In genomic region chr2:128109243-128109642, GRCh38 we compare ENCODE assay signal across 37 cellular contexts. TPM values are rescaled to one million over a fixed set of nuclear protein-coding genes. Genes with fewer than 3 reads are reported as not detected.
DNase-seq lines count a peak whose midpoint lies in the region; ATAC-seq, FAIRE-seq and TF ChIP-seq lines count a peak whose summit lies in the region.
"Had no signal": no experiment of that assay in that cellular context is flagged by ENCODE, and none has a peak within 500 bp of the region (broad histone marks: within the 10 kb centered on the region; RNA-seq: fewer than 3 reads in every experiment).

No MANE protein-coding gene starts in this region.

- H3K79me2 ChIP-seq in HepG2 (ENCODE audit: insufficient read depth, low read length) (peaks cover 2% of the 10 kb centered on the region), K562 (ENCODE audit: control insufficient read depth, insufficient read depth, low read length) (no peaks in the 10 kb centered on the region)

- TF ChIP-seq CTCF in HepG2 (CRISPR knock-in tag; IDR thresholded peaks at IDR 0.05) (no peak), right lobe of liver (IDR thresholded peaks at IDR 0.05) (no peak), HEK293 (tag by site-specific recombination; IDR thresholded peaks at IDR 0.05) (no peak), WTC11 (IDR thresholded peaks at IDR 0.05) (no peak), K562 (IDR thresholded peaks at IDR 0.05 in 2 of 3, conservative IDR thresholded peaks at IDR 0.05 in 1 of 3; ENCODE audit: insufficient read depth in 2 of 3, low read depth in 1 of 3, low read length in 3 of 3) (no peak)

- FAIRE-seq in HepG2 (lab: Jason Lieb, UNC), result no peak
- FAIRE-seq in K562 (lab: Jason Lieb, UNC), result no peak
- FAIRE-seq: A204.1, A549, D721Med had no signal

- POLR2A ChIA-PET in HepG2 (lab: Yijun Ruan, JAX) (no interaction called here), HEK293 (lab: Yijun Ruan, JAX) (no interaction called here), WTC11 (lab: Charles Lee) (no interaction called here), K562 (lab: Yijun Ruan, JAX) (no interaction called here)

- no peak overlapping the region for H3K9ac ChIP-seq in HepG2 (ENCODE audit: insufficient read depth, low read depth, low read length)
- H3K9ac ChIP-seq in K562 (ENCODE audit: insufficient read depth in 1 of 2, low read depth in 2 of 2, low read length in 2 of 2), result no peak overlapping the region
- H3K9ac ChIP-seq: BLaER1; BLaER1 treated with 17β-estradiol and CSF1 and Interleukin-3, amounts not matched to agents 10 nM and 100 nM had no signal

- intact Hi-C loops in HepG2 (cut with micrococcal nuclease; ENCODE audit: unreplicated experiment), result loop anchor here (10.0 kb wide), 1 partner anchor 46 kb away; no protein-coding TSS in a partner anchor
- intact Hi-C loops in right lobe of liver (cut with DNase I), result no loop called here
- intact Hi-C loops in K562 (cut with micrococcal nuclease), result no loop called here

- H3K36me3 Mint-ChIP-seq in WTC11, result peaks cover 28% of the 10 kb centered on the region

- H4K20me1 ChIP-seq in HepG2 (ENCODE audit: insufficient read depth, low read length), result no peaks in the 10 kb centered on the region
- no peaks in the 10 kb centered on the region for H4K20me1 ChIP-seq in K562 (replicated peaks; ENCODE audit: control insufficient read depth, insufficient read depth, low read length)

- no peaks in the 10 kb centered on the region for H3K27me3 Mint-ChIP-seq in WTC11 (ENCODE audit: low read depth)
- H3K27me3 Mint-ChIP-seq: B cell; CD4-positive, alpha-beta memory T cell; CD4-positive, alpha-beta T cell; CD4-positive, CD25-positive, alpha-beta regulatory T cell; CD8-positive, alpha-beta memory T cell had no signal

- no peak overlapping the region for H3K4me3 Mint-ChIP-seq in WTC11
- H3K4me3 Mint-ChIP-seq: B cell; CD14-positive monocyte; CD4-positive, alpha-beta memory T cell; CD4-positive, alpha-beta T cell; CD4-positive, CD25-positive, alpha-beta regulatory T cell; CD8-positive, alpha-beta memory T cell; CD8-positive, alpha-beta T cell had no signal

- in situ Hi-C loops in HepG2 (cut with HindIII; ENCODE audit: extremely low pct_ligation_motif_present, low pct_unique_long_range_greater_than_20kb) (no loop called here), K562 (cut with MboI) (no loop called here)

- TF ChIP-seq POLR2A in HepG2 (IDR thresholded peaks at IDR 0.05; ENCODE audit: insufficient read depth in 1 of 2, low read depth in 2 of 2, low read length in 2 of 2) (no peak), right lobe of liver (IDR thresholded peaks at IDR 0.05) (no peak), K562 (conservative IDR thresholded peaks at IDR 0.05) (no peak)

- H3K4me1 Mint-ChIP-seq in WTC11, result peaks cover 10% of the 10 kb centered on the region
- H3K4me1 Mint-ChIP-seq: CD14-positive monocyte had no signal

- H3K4me1 ChIP-seq in HepG2 (ENCODE audit: insufficient read depth, low read length) (no peaks in the 10 kb centered on the region), right lobe of liver (no peaks in the 10 kb centered on the region), HEK293 (ENCODE audit: control insufficient read depth, insufficient read depth, low read length) (no peaks in the 10 kb centered on the region), K562 (replicated peaks in 1 of 2; ENCODE audit: control insufficient read depth in 2 of 2, insufficient read depth in 2 of 2, low read length in 2 of 2) (no peaks in the 10 kb centered on the region)
- H3K4me1 ChIP-seq: A549, BE2C, BLaER1, Caco-2 had no signal

- BruUV-seq in HepG2 (replicated peaks; lab: Mats Ljungman, UMichigan), result no TSS peak
- BruUV-seq in K562 (replicated peaks; lab: Mats Ljungman, UMichigan), result no TSS peak

- no peak overlapping the region for H3K27ac Mint-ChIP-seq in WTC11
- H3K27ac Mint-ChIP-seq: B cell; CD4-positive, alpha-beta T cell; CD4-positive, CD25-positive, alpha-beta regulatory T cell; CD8-positive, alpha-beta T cell had no signal

- no peak overlapping the region for H3K4me3 ChIP-seq in HepG2 (replicated peaks in 1 of 3; ENCODE audit: insufficient read depth in 1 of 3, low read depth in 2 of 3, low read length in 3 of 3)
- no peak overlapping the region for H3K4me3 ChIP-seq in right lobe of liver
- no peak overlapping the region for H3K4me3 ChIP-seq in HEK293 (ENCODE audit: low read depth, low read length)
- no peak overlapping the region for H3K4me3 ChIP-seq in K562
- H3K4me3 ChIP-seq: A549; BLaER1; BLaER1 treated with 17β-estradiol and CSF1 and Interleukin-3, amounts not matched to agents 10 nM and 100 nM had no signal

- H3K27me3 ChIP-seq in HepG2 (ENCODE audit: control insufficient read depth in 1 of 2, insufficient read depth in 2 of 2, low read length in 2 of 2), result no peaks in the 10 kb centered on the region
- no peaks in the 10 kb centered on the region for H3K27me3 ChIP-seq in right lobe of liver
- H3K27me3 ChIP-seq in K562 (ENCODE audit: control insufficient read depth in 2 of 2, insufficient read depth in 2 of 2, low read length in 2 of 2), result no peaks in the 10 kb centered on the region
- H3K27me3 ChIP-seq: BE2C; BLaER1; BLaER1 treated with 17β-estradiol and CSF1 and Interleukin-3, amounts not matched to agents 10 nM and 100 nM had no signal

- TF ChIP-seq EP300 in HepG2 (IDR thresholded peaks at IDR 0.05; ENCODE audit: low read depth in 2 of 2, low read length in 2 of 2), result no peak
- TF ChIP-seq EP300 in HepG2 (CRISPR knock-in tag; IDR thresholded peaks at IDR 0.05; ENCODE audit: borderline replicate concordance), result no peak
- no peak for TF ChIP-seq EP300 in K562 (IDR thresholded peaks at IDR 0.05; ENCODE audit: low read length)

- DNase-seq in HepG2 (ENCODE audit: low spot score) (no peak), right lobe of liver (no peak), WTC11 (ENCODE audit: low spot score) (no peak), K562 (ENCODE audit: extremely low read depth in 1 of 4, low spot score in 3 of 4) (no peak), GM03348 (ENCODE audit: low spot score) (no peak), Ammon's horn (ENCODE audit: low spot score) (no peak)
- DNase-seq: 8988T; ACHN; AML-193; BE2C; C1 segment of cervical spinal cord; Caco-2; Calu3; CD4-positive, alpha-beta memory T cell; CD4-positive, alpha-beta T cell; CD4-positive, CD25-positive, alpha-beta regulatory T cell; CD8-positive, alpha-beta memory T cell; CD8-positive, alpha-beta T cell; COR-L47; DMS 273 treated with DMSO at 0.1 percent for 48 hours; DMS153; DMS53; DMS79; DMS79 treated with DMSO at 0.1 percent for 48 hours; DND-41; EL had no signal

- peaks cover 26 to 50% of the 10 kb centered on the region in 2 experiments for H3K36me3 ChIP-seq in HepG2 (replicated peaks in 1 of 2; ENCODE audit: control insufficient read depth in 1 of 2, insufficient read depth in 2 of 2, low read length in 2 of 2)
- peaks cover 2 to 49% (median 8%) of the 10 kb centered on the region in 4 donors for H3K36me3 ChIP-seq in right lobe of liver
- H3K36me3 ChIP-seq in HEK293 (ENCODE audit: control insufficient read depth in 2 of 2, insufficient read depth in 1 of 2, low read length in 2 of 2), result peaks cover 36 to 48% of the 10 kb centered on the region in 2 experiments
- peaks cover 60% of the 10 kb centered on the region; the same call in 2 of the 3 replicates for H3K36me3 ChIP-seq in K562 (ENCODE audit: control insufficient read depth, insufficient read depth, low read length)
- H3K36me3 ChIP-seq: BE2C had no signal

- no peak overlapping the region for H3K4me2 ChIP-seq in HepG2 (ENCODE audit: low read depth, low read length)
- H3K4me2 ChIP-seq in K562 (ENCODE audit: insufficient read depth, low read length), result no peak overlapping the region
- H3K4me2 ChIP-seq: A549; BLaER1; BLaER1 treated with 17β-estradiol and CSF1 and Interleukin-3, amounts not matched to agents 10 nM and 100 nM had no signal

- H2AFZ ChIP-seq in HepG2 (ENCODE audit: low read length), result no peak overlapping the region
- no peak overlapping the region for H2AFZ ChIP-seq in K562 (ENCODE audit: low read depth, low read length)

- 99% methylated on average over 4 of the region's 4 CpGs for WGBS in HepG2 (ENCODE audit: low lambda C conversion rate)
- WGBS in right lobe of liver (ENCODE audit: insufficient coverage, low coverage, low lambda C conversion rate, missing lambda C conversion rate), result 91% methylated on average over 4 of the region's 4 CpGs
- WGBS in K562 (ENCODE audit: insufficient coverage, low coverage, missing lambda C conversion rate), result 95% methylated on average over 4 of the region's 4 CpGs

- CTCF ChIA-PET in HepG2 (lab: Yijun Ruan, JAX; ENCODE audit: low intra/inter-chr PET ratio, low total read pairs), result no interaction called here
- CTCF ChIA-PET in HEK293 (lab: Yijun Ruan, JAX), result no interaction called here
- CTCF ChIA-PET in WTC11 (lab: Charles Lee), result interaction anchor here (2.1 kb wide), 1 partner anchor 46 kb away, joined by 8 read pairs; no protein-coding TSS in a partner anchor
- CTCF ChIA-PET in K562 (lab: Yijun Ruan, JAX; ENCODE audit: low intra/inter-chr PET ratio), result no interaction called here

- H3K9me3 ChIP-seq in HepG2 (ENCODE audit: low read length), result no peaks in the 10 kb centered on the region
- no peaks in the 10 kb centered on the region for H3K9me3 ChIP-seq in right lobe of liver
- H3K9me3 ChIP-seq in HEK293 (ENCODE audit: control insufficient read depth, insufficient read depth, low read depth, low read length), result no peaks in the 10 kb centered on the region
- no peaks in the 10 kb centered on the region for H3K9me3 ChIP-seq in K562 (replicated peaks; ENCODE audit: control insufficient read depth, insufficient read depth, low read depth, low read length)
- H3K9me3 ChIP-seq: A549; BE2C; BLaER1; BLaER1 treated with 17β-estradiol and CSF1 and Interleukin-3, amounts not matched to agents 10 nM and 100 nM; Caco-2 had no signal

- H3K9me3 Mint-ChIP-seq in WTC11, result no peaks in the 10 kb centered on the region
- H3K9me3 Mint-ChIP-seq: CD14-positive monocyte; CD4-positive, alpha-beta memory T cell; CD4-positive, alpha-beta T cell; CD4-positive, CD25-positive, alpha-beta regulatory T cell; CD8-positive, alpha-beta memory T cell; CD8-positive, alpha-beta T cell had no signal

- H3K27ac ChIP-seq in HepG2 (ENCODE audit: extremely low read length, insufficient read depth, low read length) (no peak overlapping the region), right lobe of liver (no peak overlapping the region), HEK293 (ENCODE audit: extremely low read depth, low read depth, low read length) (no peak overlapping the region), K562 (ENCODE audit: extremely low read depth, low read depth, low read length) (no peak overlapping the region)
- H3K27ac ChIP-seq: 22Rv1; A549; BLaER1; BLaER1 treated with 17β-estradiol and CSF1 and Interleukin-3, amounts not matched to agents 10 nM and 100 nM; C4-2B had no signal

- H3K9me1 ChIP-seq in K562 (ENCODE audit: control insufficient read depth, insufficient read depth, low read length), result no peaks in the 10 kb centered on the region

- TF ChIP-seq RAD21 in HepG2 (CRISPR knock-in tag; IDR thresholded peaks at IDR 0.05), result no peak
- no peak for TF ChIP-seq RAD21 in K562 (CRISPR knock-in tag; conservative IDR thresholded peaks at IDR 0.05 in 1 of 2, IDR thresholded peaks at IDR 0.05 in 1 of 2)

- ATAC-seq in HepG2 (no peak), right lobe of liver (no peak), WTC11 (no peak), K562 (no peak), HG03520 (IDR thresholded peaks at IDR 0.05; ENCODE audit: unreplicated experiment) (no peak)
- ATAC-seq: A549; CD8-positive, alpha-beta T cell had no signal

RNA-seq across cellular contexts. Expression of gene UGGT1, which starts 18.2 kb away (rescaled TPM):
- total RNA-seq in HepG2 (2016; rRNA removed; fragmentation: Illumina TruSeq; extraction: Trizol), result 56.4 and 83.2 TPM in 2 replicates
- total RNA-seq in HepG2 (2016; cell fraction: cytosol; rRNA removed; fragmentation: Illumina TruSeq; extraction: Trizol; ENCODE audit: low read depth), result 10.2 and 10.6 TPM in 2 replicates
- 53.9 and 81.0 TPM in 2 replicates for total RNA-seq in HepG2 (2016; cell fraction: insoluble cytoplasmic fraction; rRNA removed; fragmentation: Illumina TruSeq; extraction: Trizol)
- 15.1 and 16.2 TPM in 2 replicates for total RNA-seq in HepG2 (2016; cell fraction: membrane; rRNA removed; fragmentation: Illumina TruSeq; extraction: Trizol)
- total RNA-seq in HepG2 (2016; cell fraction: nucleus; rRNA removed; fragmentation: Illumina TruSeq; extraction: Trizol), result 99.0 and 108 TPM in 2 replicates
- 26.7 and 35.8 TPM in 2 replicates for polyA plus RNA-seq in HepG2 (2011; rRNA removed)
- polyA plus RNA-seq in HepG2 (2011; cell fraction: cytosol; rRNA removed), result 23.2 and 25.7 TPM in 2 replicates
- 23.0 and 23.4 TPM in 2 replicates for polyA plus RNA-seq in HepG2 (2011; cell fraction: nucleus; rRNA removed)
- 32.1 and 43.1 TPM in 2 replicates for polyA plus RNA-seq in HepG2 (2012)
- 2.6 and 3.3 TPM in 2 replicates for polyA plus RNA-seq in HepG2 (2016; cell fraction: cytosol; fragmentation: Illumina TruSeq; extraction: Trizol; ENCODE audit: low read depth)
- 25.9 and 30.7 TPM in 2 replicates for polyA plus RNA-seq in HepG2 (2016; cell fraction: insoluble cytoplasmic fraction; fragmentation: Illumina TruSeq; extraction: Trizol; ENCODE audit: low read depth)
- polyA plus RNA-seq in HepG2 (2016; cell fraction: membrane; fragmentation: Illumina TruSeq; extraction: Trizol; ENCODE audit: low read depth), result 4.8 and 6.9 TPM in 2 replicates
- 80.4 and 80.6 TPM in 2 replicates for polyA plus RNA-seq in HepG2 (2016; cell fraction: nucleus; fragmentation: Illumina TruSeq; extraction: Trizol; ENCODE audit: insufficient read depth, low read depth)
- polyA minus RNA-seq in HepG2 (2011; rRNA and poly(A)+ RNA removed; ENCODE audit: low replicate concordance), result 24.8 and 73.9 TPM in 2 replicates
- 59.4 and 63.1 TPM in 2 replicates for polyA minus RNA-seq in HepG2 (2011; cell fraction: cytosol; rRNA and poly(A)+ RNA removed)
- 73.8 and 83.4 TPM in 2 replicates for polyA minus RNA-seq in HepG2 (2011; cell fraction: nucleus; rRNA and poly(A)+ RNA removed)
- 10 to 100 TPM; 31.4 to 96.5 (median 41.4) TPM for total RNA-seq in right lobe of liver
- total RNA-seq in WTC11 (2021), result 43.3 to 57.9 TPM (median 50.1 TPM) in 3 replicates
- total RNA-seq in K562 (2011; cell fraction: chromatin; rRNA removed; ENCODE audit: low replicate concordance), result 49.8 and 106 TPM in 2 replicates
- 48.2 and 50.3 TPM in 2 replicates for total RNA-seq in K562 (2011; cell fraction: nucleolus; rRNA removed)
- 70.3 and 75.2 TPM in 2 replicates for total RNA-seq in K562 (2011; cell fraction: nucleoplasm; rRNA removed)
- total RNA-seq in K562 (2014; rRNA removed), result 44.5 and 51.7 TPM in 2 replicates
- 44.5 and 48.5 TPM in 2 replicates for total RNA-seq in K562 (2014; rRNA removed; fragmentation: Illumina TruSeq; extraction: Trizol)
- 51.0 and 56.4 TPM in 2 replicates for total RNA-seq in K562 (2015; rRNA removed; fragmentation: Illumina TruSeq; extraction: Trizol)
- total RNA-seq in K562 (2021), result 43.9 and 45.8 TPM in 2 replicates
- polyA plus RNA-seq in K562 (2011; rRNA removed), result 18.8 and 31.0 TPM in 2 replicates
- polyA plus RNA-seq in K562 (2011; cell fraction: cytosol; rRNA removed), result 14.0 and 15.3 TPM in 2 replicates
- polyA plus RNA-seq in K562 (2011; cell fraction: nucleus; rRNA removed), result 15.2 and 18.9 TPM in 2 replicates
- 24.8 and 26.6 TPM in 2 replicates for polyA plus RNA-seq in K562 (2012)
- polyA plus RNA-seq in K562 (2014; fragmentation: Illumina TruSeq; extraction: Trizol), result 34.8 and 37.9 TPM in 2 replicates
- 1 to 10 TPM; 5.1 to 7.1 TPM for polyA plus RNA-seq in K562 (2014; fragmentation: Nextera tagmentation; extraction: Ambion mirVana)
- 24.4 and 34.1 TPM in 2 replicates for polyA plus RNA-seq in K562 (2014; rRNA removed)
- polyA minus RNA-seq in K562 (2011; rRNA and poly(A)+ RNA removed), result 68.9 and 82.7 TPM in 2 replicates
- polyA minus RNA-seq in K562 (2011; cell fraction: cytosol; rRNA and poly(A)+ RNA removed), result 34.0 and 38.2 TPM in 2 replicates
- 25.0 and 35.8 TPM in 2 replicates for polyA minus RNA-seq in K562 (2011; cell fraction: nucleus; rRNA and poly(A)+ RNA removed)

Comparison
In these comparisons a context has a peak if more than half of its experiments do, and no peak if none do; other contexts are left out.
1. Of the 241 proteins assayed by ChIP-seq in both HepG2 and K562: peak only in HepG2: none; only in K562: none; in both: ZNF121; in neither: 240.